In the genomic region with DNA sequence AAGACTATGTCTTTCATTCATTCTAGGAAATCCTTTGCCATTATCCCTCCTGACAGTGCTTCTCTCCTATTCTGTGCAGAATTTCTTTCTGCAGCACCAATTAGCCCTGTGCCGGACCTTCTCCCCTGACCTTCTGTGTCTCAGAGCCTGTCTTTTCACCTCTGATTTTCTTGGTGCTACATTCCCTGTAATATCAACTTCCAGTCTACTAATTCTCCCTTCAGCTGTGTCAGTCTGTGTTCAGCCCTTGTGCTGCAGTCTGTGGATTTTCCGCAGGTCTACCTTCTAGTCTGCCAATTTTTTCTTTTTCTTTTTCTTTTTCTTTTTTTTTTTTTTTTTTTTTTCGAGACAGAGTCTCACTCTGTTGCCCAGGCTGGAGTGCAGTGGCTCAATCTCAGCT, we compare ENCODE assay signal across 22 cellular contexts.
A peak's percentile ranks its signal among the peaks of the same experiment; 100 is the strongest.
DNase-seq lines count a peak whose midpoint lies in the region; ATAC-seq and TF ChIP-seq lines count a peak whose summit lies in the region.
"Had no signal": no experiment of that assay in that cellular context is flagged by ENCODE, and none has a peak within 500 bp of the region (broad histone marks: within the 10 kb centered on the region; RNA-seq: fewer than 3 reads in every experiment).

No MANE protein-coding gene starts in this region.

- H2AFZ ChIP-seq in SK-N-SH (ENCODE audit: low read depth), result no peak overlapping the region

- TF ChIP-seq CTCF in heart right ventricle (IDR thresholded peaks at IDR 0.05) (no peak), esophagus muscularis mucosa (IDR thresholded peaks at IDR 0.05) (no peak), osteocyte (IDR thresholded peaks at IDR 0.05) (no peak), SK-N-SH (IDR thresholded peaks at IDR 0.05) (no peak)

- no peak overlapping the region for H3K4me3 ChIP-seq in heart right ventricle
- H3K4me3 ChIP-seq in esophagus muscularis mucosa, result no peak overlapping the region
- H3K4me3 ChIP-seq in SK-N-SH (ENCODE audit: low read depth in 2 of 2, low read length in 1 of 2), result peak overlapping the region in 1 of 2 experiments; percentile 9; a peak in 1 of 4 replicates
- H3K4me3 ChIP-seq: BLaER1 had no signal

- H4K20me1 ChIP-seq in SK-N-SH (ENCODE audit: insufficient read depth), result no peaks in the 10 kb centered on the region
- H4K20me1 ChIP-seq: BLaER1 had no signal

- H3K36me3 Mint-ChIP-seq in osteocyte (ENCODE audit: unreplicated experiment), result no peaks in the 10 kb centered on the region
- H3K36me3 Mint-ChIP-seq: CD4-positive, CD25-positive, alpha-beta regulatory T cell had no signal

- H3K36me3 ChIP-seq in heart right ventricle (no peaks in the 10 kb centered on the region), esophagus muscularis mucosa (no peaks in the 10 kb centered on the region), SK-N-SH (replicated peaks in 1 of 2; ENCODE audit: control insufficient read depth in 1 of 2, insufficient read depth in 2 of 2, low read length in 1 of 2) (no peaks in the 10 kb centered on the region)
- H3K36me3 ChIP-seq: BE2C, BLaER1 had no signal

- ATAC-seq in heart right ventricle (no peak), GM21619 (IDR thresholded peaks at IDR 0.05; ENCODE audit: unreplicated experiment) (no peak)

- 88 to 90% methylated on average over 3 of the region's 3 CpGs for WGBS in heart right ventricle, 2 donors
- WGBS in esophagus muscularis mucosa, result 90% methylated on average over 3 of the region's 3 CpGs
- WGBS in SK-N-SH (ENCODE audit: low lambda C conversion rate), result 54% methylated on average over 3 of the region's 3 CpGs

- intact Hi-C loops in cardiac septum (cut with DNase I) (no loop called here), heart right ventricle (cut with DNase I) (no loop called here), esophagus muscularis mucosa (cut with DNase I) (no loop called here)

- POLR2A ChIA-PET in SK-N-SH (lab: Yijun Ruan, JAX), result no interaction called here

- peaks cover 12% of the 10 kb centered on the region for H3K27me3 Mint-ChIP-seq in osteocyte (ENCODE audit: unreplicated experiment)

- no peaks in the 10 kb centered on the region for H3K4me1 Mint-ChIP-seq in osteocyte (ENCODE audit: unreplicated experiment)
- H3K4me1 Mint-ChIP-seq: CD14-positive monocyte had no signal

- H3K4me2 ChIP-seq in SK-N-SH, result no peak overlapping the region
- H3K4me2 ChIP-seq: BLaER1 had no signal

- peaks cover 6% of the 10 kb centered on the region for H3K9me3 Mint-ChIP-seq in osteocyte (ENCODE audit: unreplicated experiment)

- no peak overlapping the region for H3K27ac ChIP-seq in heart right ventricle
- H3K27ac ChIP-seq in esophagus muscularis mucosa (replicated peaks in 1 of 4), result no peak overlapping the region
- no peak overlapping the region for H3K27ac ChIP-seq in SK-N-SH (ENCODE audit: low read depth in 2 of 2, low read length in 1 of 2)
- H3K27ac ChIP-seq: BLaER1 had no signal

- no peak for TF ChIP-seq RAD21 in SK-N-SH (IDR thresholded peaks at IDR 0.05; ENCODE audit: low read length)

- TF ChIP-seq EP300 in esophagus muscularis mucosa (IDR thresholded peaks at IDR 0.05) (no peak), SK-N-SH (IDR thresholded peaks at IDR 0.05; ENCODE audit: borderline replicate concordance in 1 of 2, low read depth in 1 of 2, low read length in 1 of 2) (no peak)

- no peak overlapping the region for H3K4me3 Mint-ChIP-seq in osteocyte (ENCODE audit: unreplicated experiment)
- H3K4me3 Mint-ChIP-seq: CD14-positive monocyte; CD4-positive, alpha-beta memory T cell; CD4-positive, CD25-positive, alpha-beta regulatory T cell; CD8-positive, alpha-beta memory T cell had no signal

- H3K4me1 ChIP-seq in heart right ventricle (no peaks in the 10 kb centered on the region), esophagus muscularis mucosa (no peaks in the 10 kb centered on the region), SK-N-SH (ENCODE audit: control insufficient read depth in 1 of 2, insufficient read depth in 2 of 2, low read depth in 1 of 2, low read length in 1 of 2) (no peaks in the 10 kb centered on the region)
- H3K4me1 ChIP-seq: BE2C, BLaER1 had no signal

- H3K27ac Mint-ChIP-seq in osteocyte (ENCODE audit: unreplicated experiment), result no peak overlapping the region
- H3K27ac Mint-ChIP-seq: CD14-positive monocyte; CD4-positive, CD25-positive, alpha-beta regulatory T cell; CD8-positive, alpha-beta memory T cell had no signal

- H3K27me3 ChIP-seq in heart right ventricle (peaks cover 0 to 24% (median 0%) of the 10 kb centered on the region in 7 donors), esophagus muscularis mucosa (peaks cover 0 to 49% (median 0%) of the 10 kb centered on the region in 4 donors), SK-N-SH (ENCODE audit: insufficient read depth) (0 out of 2 replicates have a peak, but pooled peaks cover 6% of the 10 kb centered on the region)
- H3K27me3 ChIP-seq: BE2C, BLaER1 had no signal

- no peaks in the 10 kb centered on the region for H3F3A ChIP-seq in SK-N-SH (replicated peaks; ENCODE audit: insufficient read depth)

- CTCF ChIA-PET in SK-N-SH (lab: Yijun Ruan, JAX), result interaction anchor here (0.9 kb wide), 1 partner anchor 424 kb away, joined by 4 read pairs; no protein-coding TSS in a partner anchor

- DNase-seq in cardiac septum (ENCODE audit: low spot score) (peak; percentile 9), heart right ventricle (no peak), esophagus muscularis mucosa (ENCODE audit: extremely low spot score) (peak; percentile 8), mesenteric fat pad (ENCODE audit: low spot score) (peak; percentile 4), osteocyte (ENCODE audit: extremely low spot score, unreplicated experiment) (peak; percentile 19), SK-N-SH (no peak), DMS153 treated with DMSO at 0.1 percent for 48 hours (lab: John Stamatoyannopoulos, UW; ENCODE audit: unreplicated experiment) (no peak)
- DNase-seq: 8988T; ACHN; BE2C; C1 segment of cervical spinal cord; CD4-positive, alpha-beta memory T cell; CD4-positive, CD25-positive, alpha-beta regulatory T cell; CD8-positive, alpha-beta memory T cell; COR-L47; DMS 273 treated with DMSO at 0.1 percent for 48 hours; DMS153; DMS79 treated with DMSO at 0.1 percent for 48 hours; GF-D8 had no signal

- H3K9me3 ChIP-seq in heart right ventricle (peaks cover 0 to 13% (median 6%) of the 10 kb centered on the region in 11 donors), esophagus muscularis mucosa (peaks cover 0 to 12% (median 8%) of the 10 kb centered on the region in 4 donors), SK-N-SH (no peaks in the 10 kb centered on the region)
- H3K9me3 ChIP-seq: BE2C had no signal

- no peaks in the 10 kb centered on the region for H3K79me2 ChIP-seq in SK-N-SH (ENCODE audit: insufficient read depth)

- no peak overlapping the region for H3K9ac ChIP-seq in SK-N-SH
- H3K9ac ChIP-seq: BLaER1 had no signal

- TF ChIP-seq POLR2A in esophagus muscularis mucosa (IDR thresholded peaks at IDR 0.05; ENCODE audit: low read depth), result no peak

- H3K9me2 ChIP-seq in SK-N-SH, result no peaks in the 10 kb centered on the region

TF ChIP-seq in SK-N-SH, 30 proteins besides CTCF, POLR2A, EP300 and RAD21 (continues in another document):
- TF ChIP-seq EZH2phosphoT487 (IDR thresholded peaks at IDR 0.05; ENCODE audit: borderline replicate concordance, low read depth) (no peak), TEAD4 (IDR thresholded peaks at IDR 0.05; ENCODE audit: borderline replicate concordance, insufficient read depth) (no peak), POLR2AphosphoS5 (IDR thresholded peaks at IDR 0.05; ENCODE audit: low read depth, low read length) (no peak), RCOR1 (IDR thresholded peaks at IDR 0.05; ENCODE audit: low read length) (no peak), MEF2A (IDR thresholded peaks at IDR 0.05; ENCODE audit: borderline replicate concordance, low read depth) (no peak), ZBTB33 (IDR thresholded peaks at IDR 0.05; ENCODE audit: borderline replicate concordance, low read depth) (no peak), NRF1 (IDR thresholded peaks at IDR 0.05; ENCODE audit: low read depth, low read length) (no peak), RFX5 (IDR thresholded peaks at IDR 0.05; ENCODE audit: low read length) (no peak)
- TF ChIP-seq, protein P1, sequence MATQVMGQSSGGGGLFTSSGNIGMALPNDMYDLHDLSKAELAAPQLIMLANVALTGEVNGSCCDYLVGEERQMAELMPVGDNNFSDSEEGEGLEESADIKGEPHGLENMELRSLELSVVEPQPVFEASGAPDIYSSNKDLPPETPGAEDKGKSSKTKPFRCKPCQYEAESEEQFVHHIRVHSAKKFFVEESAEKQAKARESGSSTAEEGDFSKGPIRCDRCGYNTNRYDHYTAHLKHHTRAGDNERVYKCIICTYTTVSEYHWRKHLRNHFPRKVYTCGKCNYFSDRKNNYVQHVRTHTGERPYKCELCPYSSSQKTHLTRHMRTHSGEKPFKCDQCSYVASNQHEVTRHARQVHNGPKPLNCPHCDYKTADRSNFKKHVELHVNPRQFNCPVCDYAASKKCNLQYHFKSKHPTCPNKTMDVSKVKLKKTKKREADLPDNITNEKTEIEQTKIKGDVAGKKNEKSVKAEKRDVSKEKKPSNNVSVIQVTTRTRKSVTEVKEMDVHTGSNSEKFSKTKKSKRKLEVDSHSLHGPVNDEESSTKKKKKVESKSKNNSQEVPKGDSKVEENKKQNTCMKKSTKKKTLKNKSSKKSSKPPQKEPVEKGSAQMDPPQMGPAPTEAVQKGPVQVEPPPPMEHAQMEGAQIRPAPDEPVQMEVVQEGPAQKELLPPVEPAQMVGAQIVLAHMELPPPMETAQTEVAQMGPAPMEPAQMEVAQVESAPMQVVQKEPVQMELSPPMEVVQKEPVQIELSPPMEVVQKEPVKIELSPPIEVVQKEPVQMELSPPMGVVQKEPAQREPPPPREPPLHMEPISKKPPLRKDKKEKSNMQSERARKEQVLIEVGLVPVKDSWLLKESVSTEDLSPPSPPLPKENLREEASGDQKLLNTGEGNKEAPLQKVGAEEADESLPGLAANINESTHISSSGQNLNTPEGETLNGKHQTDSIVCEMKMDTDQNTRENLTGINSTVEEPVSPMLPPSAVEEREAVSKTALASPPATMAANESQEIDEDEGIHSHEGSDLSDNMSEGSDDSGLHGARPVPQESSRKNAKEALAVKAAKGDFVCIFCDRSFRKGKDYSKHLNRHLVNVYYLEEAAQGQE (IDR thresholded peaks at IDR 0.05; ENCODE audit: low read depth, low read length), result no peak

Comparison
In these comparisons a context has a peak if more than half of its experiments do, and no peak if none do; other contexts are left out.
1. DNase-seq: peak in cardiac septum (single experiment), esophagus muscularis mucosa (single experiment), mesenteric fat pad (single experiment) and osteocyte (single experiment); none in heart right ventricle (0 of 2), SK-N-SH (single experiment) and DMS153 treated with DMSO at 0.1 percent for 48 hours (single experiment).